22 cellular contexts compared by ENCODE assay signal in the genomic region with DNA sequence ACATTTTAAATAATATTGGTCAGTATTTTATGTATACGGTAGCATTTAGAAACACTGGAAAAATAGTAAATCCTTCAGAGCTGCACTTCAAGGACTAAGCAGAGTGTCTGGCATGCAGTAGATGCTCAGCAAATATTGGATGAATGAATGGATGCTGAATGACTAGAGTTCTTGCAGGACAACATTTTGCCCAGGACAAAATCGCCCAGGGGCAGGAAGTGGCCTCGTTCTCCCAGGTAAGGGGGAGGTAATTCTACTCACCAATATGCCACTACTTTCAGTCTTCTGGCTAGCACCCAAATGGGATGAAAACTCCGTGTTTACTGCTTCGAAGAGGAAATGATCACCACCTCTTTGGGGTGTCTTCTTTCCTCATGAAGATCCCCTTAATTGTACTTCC. TPM values are rescaled to one million over a fixed set of nuclear protein-coding genes. Genes with fewer than 3 reads are reported as not detected.
DNase-seq lines count a peak whose midpoint lies in the region; ATAC-seq and TF ChIP-seq lines count a peak whose summit lies in the region.
"Had no signal": no experiment of that assay in that cellular context is flagged by ENCODE, and none has a peak within 500 bp of the region (broad histone marks: within the 10 kb centered on the region; RNA-seq: fewer than 3 reads in every experiment).

No MANE protein-coding gene starts in this region.

- H3K27ac ChIP-seq in GM23338 (ENCODE audit: low read depth) (no peak overlapping the region), PC-3 (ENCODE audit: low read length) (no peak overlapping the region), neutrophil (peak overlapping the region; percentile 58), left ventricle myocardium inferior (replicated peaks) (no peak overlapping the region)
- H3K27ac ChIP-seq: GM23248, HL-60 had no signal

- CTCF ChIA-PET in PC-3 (lab: Charles Lee): no interaction called here

- H3K9ac ChIP-seq in PC-3 (ENCODE audit: low read length): no peak overlapping the region
- H3K9ac ChIP-seq: GM23248, SK-N-SH had no signal

- no TSS peak for BruUV-seq in PC-3 (replicated peaks; lab: Mats Ljungman, UMichigan)

- no peaks in the 10 kb centered on the region for H3K9me3 ChIP-seq in PC-3 (ENCODE audit: low read length)
- H3K9me3 ChIP-seq in neutrophil: no peaks in the 10 kb centered on the region
- H3K9me3 ChIP-seq in left ventricle myocardium inferior (replicated peaks): no peaks in the 10 kb centered on the region
- H3K9me3 ChIP-seq: SK-N-SH had no signal

- H4K20me1 ChIP-seq in GM23338 (replicated peaks; ENCODE audit: insufficient read depth): no peaks in the 10 kb centered on the region
- no peaks in the 10 kb centered on the region for H4K20me1 ChIP-seq in PC-3 (ENCODE audit: low read length)

- H3K4me1 Mint-ChIP-seq in GM23338: peaks cover 13% of the 10 kb centered on the region
- peaks cover 1% of the 10 kb centered on the region for H3K4me1 Mint-ChIP-seq in central memory CD8-positive, alpha-beta T cell

- H3K4me3 Mint-ChIP-seq in GM23338: no peak overlapping the region
- H3K4me3 Mint-ChIP-seq in central memory CD8-positive, alpha-beta T cell: no peak overlapping the region
- H3K4me3 Mint-ChIP-seq: CD14-positive monocyte had no signal

- H3K27ac Mint-ChIP-seq in GM23338: no peak overlapping the region
- H3K27ac Mint-ChIP-seq in central memory CD8-positive, alpha-beta T cell (ENCODE audit: low read depth): peak overlapping the region; percentile 32

- H3K36me3 ChIP-seq in GM23338 (ENCODE audit: insufficient read depth) (no peaks in the 10 kb centered on the region), PC-3 (ENCODE audit: low read depth, low read length) (no peaks in the 10 kb centered on the region), neutrophil (no peaks in the 10 kb centered on the region), left ventricle myocardium inferior (no peaks in the 10 kb centered on the region)

- H3K79me2 ChIP-seq in GM23338 (replicated peaks; ENCODE audit: insufficient read depth) (peaks cover 8% of the 10 kb centered on the region), PC-3 (ENCODE audit: low read length) (peaks cover 10% of the 10 kb centered on the region)

- H3K27me3 ChIP-seq in GM23338 (ENCODE audit: insufficient read depth) (no peaks in the 10 kb centered on the region), PC-3 (ENCODE audit: low read length) (no peaks in the 10 kb centered on the region), neutrophil (no peaks in the 10 kb centered on the region), left ventricle myocardium inferior (ENCODE audit: low read depth) (peaks cover 31% of the 10 kb centered on the region)

- H3F3A ChIP-seq in GM23338 (replicated peaks; ENCODE audit: low read depth): no peaks in the 10 kb centered on the region
- H3F3A ChIP-seq in PC-3 (ENCODE audit: low read length, unreplicated experiment): no peaks in the 10 kb centered on the region

- H2AFZ ChIP-seq in GM23338: peak overlapping the region; percentile 60; the same call in 1 of the 2 replicates
- peak overlapping the region; percentile 33 for H2AFZ ChIP-seq in PC-3 (ENCODE audit: low read length)
- H2AFZ ChIP-seq: GM23248 had no signal

- H3K36me3 Mint-ChIP-seq in GM23338 (ENCODE audit: low read depth): no peaks in the 10 kb centered on the region
- peaks cover 7% of the 10 kb centered on the region for H3K36me3 Mint-ChIP-seq in central memory CD8-positive, alpha-beta T cell (ENCODE audit: insufficient read depth)

- ATAC-seq in GM23338 (no peak), PC-3 (no peak), HG03565 (IDR thresholded peaks at IDR 0.05; ENCODE audit: unreplicated experiment) (no peak), GM18909 (IDR thresholded peaks at IDR 0.05; ENCODE audit: poor library complexity, unreplicated experiment) (no peak)
- ATAC-seq in central memory CD8-positive, alpha-beta T cell (replicated peaks; ENCODE audit: extremely low read depth, poor library complexity, severe bottlenecking): no peak

- no peaks in the 10 kb centered on the region for H3K9me2 ChIP-seq in GM23338 (ENCODE audit: insufficient read depth)
- no peaks in the 10 kb centered on the region for H3K9me2 ChIP-seq in PC-3 (replicated peaks; ENCODE audit: low read length)
- H3K9me2 ChIP-seq: SK-N-SH had no signal

- TF ChIP-seq CTCF in GM23338 (conservative IDR thresholded peaks at IDR 0.05; ENCODE audit: low read depth in 2 of 2) (no peak), PC-3 (conservative IDR thresholded peaks at IDR 0.05; ENCODE audit: low read depth, low read length) (no peak), neutrophil (IDR thresholded peaks at IDR 0.05) (no peak), left ventricle myocardium inferior (IDR thresholded peaks at IDR 0.05; ENCODE audit: borderline replicate concordance) (no peak)

- intact Hi-C loops in PC-3 (cut with micrococcal nuclease): no loop called here
- intact Hi-C loops in left ventricle myocardium inferior (cut with micrococcal nuclease): no loop called here

- POLR2A ChIA-PET in PC-3 (lab: Charles Lee; ENCODE audit: unreplicated experiment): no interaction called here

- no peaks in the 10 kb centered on the region for H3K27me3 Mint-ChIP-seq in GM23338 (ENCODE audit: insufficient read depth, low read depth, poor library complexity)
- H3K27me3 Mint-ChIP-seq in central memory CD8-positive, alpha-beta T cell: no peaks in the 10 kb centered on the region

- no peaks in the 10 kb centered on the region for H3K9me3 Mint-ChIP-seq in GM23338
- H3K9me3 Mint-ChIP-seq in central memory CD8-positive, alpha-beta T cell: no peaks in the 10 kb centered on the region

- H3K4me1 ChIP-seq in GM23338 (ENCODE audit: insufficient read depth): peaks cover 14% of the 10 kb centered on the region
- H3K4me1 ChIP-seq in PC-3 (ENCODE audit: insufficient read depth, low read length): peaks cover 19% of the 10 kb centered on the region
- peaks cover 53 to 55% of the 10 kb centered on the region in 2 experiments for H3K4me1 ChIP-seq in neutrophil (ENCODE audit: control insufficient read depth in 1 of 2, insufficient read depth in 1 of 2, low read depth in 1 of 2, low read length in 1 of 2)
- peaks cover 14% of the 10 kb centered on the region for H3K4me1 ChIP-seq in left ventricle myocardium inferior

- H3K4me2 ChIP-seq in GM23338 (no peak overlapping the region), PC-3 (ENCODE audit: low read length) (peak overlapping the region; percentile 22; the same call in 1 of the 2 replicates)
- H3K4me2 ChIP-seq: SK-N-SH had no signal

- DNase-seq in GM23338 (ENCODE audit: low spot score) (no peak), PC-3 (peak; percentile 63), left ventricle myocardium inferior (no peak)
- DNase-seq in central memory CD8-positive, alpha-beta T cell (ENCODE audit: low spot score in 2 of 2): no peak
- DNase-seq: AML-193, DMS79, GM23248, HCEC 1CT, Kasumi-1, NCI-H1105, NCI-H2081 treated with DMSO at 0.1 percent for 48 hours, NCI-H774, SHP77 treated with DMSO at 0.1 percent for 48 hours, SK-N-SH had no signal

- H3K4me3 ChIP-seq in GM23338 (no peak overlapping the region), PC-3 (ENCODE audit: low read length) (no peak overlapping the region), neutrophil (ENCODE audit: low read depth in 1 of 2, low read length in 1 of 2) (no peak overlapping the region), left ventricle myocardium inferior (no peak overlapping the region)
- H3K4me3 ChIP-seq: GM23248 had no signal

TF ChIP-seq in GM23338, 12 proteins besides CTCF, POLR2A, EP300 and RAD21:
- TF ChIP-seq STAT1 (IDR thresholded peaks at IDR 0.05; ENCODE audit: unreplicated experiment): no peak
- no peak for TF ChIP-seq ZNF114 (CRISPR knock-in tag; IDR thresholded peaks at IDR 0.05)
- TF ChIP-seq ZNF331 (CRISPR knock-in tag; IDR thresholded peaks at IDR 0.05; ENCODE audit: low read depth): no peak

RNA-seq across cellular contexts. Expression of gene DGUOK, which starts 4.0 kb away (rescaled TPM):
- 57.2 and 68.4 TPM in 2 replicates for total RNA-seq in GM23338 (2014; rRNA removed; shearing (Covaris generic))
- polyA plus RNA-seq in GM23338 (2016; fragmentation: Nextera tagmentation; extraction: Ambion mirVana): 287 and 292 TPM in 2 replicates
- 42.2 and 61.3 TPM in 2 replicates for total RNA-seq in PC-3 (2014; rRNA removed)
- 21.9 TPM for total RNA-seq in left ventricle myocardium inferior

RNA-seq across cellular contexts. Expression of gene ACTG2, which starts 29.9 kb away (rescaled TPM):
- total RNA-seq in GM23338 (2014; rRNA removed; shearing (Covaris generic)): 8.5 and 8.8 TPM in 2 replicates
- polyA plus RNA-seq in GM23338 (2016; fragmentation: Nextera tagmentation; extraction: Ambion mirVana): 6.3 and 8.0 TPM in 2 replicates
- total RNA-seq in PC-3 (2014; rRNA removed) (1.6 and 3.8 TPM in 2 replicates), left ventricle myocardium inferior (1.6 TPM)
- total RNA-seq: GM23248, HT1080, NCI-H460, OCI-LY7 had no signal
- polyA plus RNA-seq: CD14-positive monocyte, GM23248 had no signal
